In genomic region chr12:120265483-120266179, GRCh38 we compare ENCODE assay signal across 8 cellular contexts. TPM values are rescaled to one million over a fixed set of nuclear protein-coding genes. Genes with fewer than 3 reads are reported as not detected.
DNase-seq lines count a peak whose midpoint lies in the region; ATAC-seq, FAIRE-seq and TF ChIP-seq lines count a peak whose summit lies in the region.

Gene PXN (minus strand): TSS chr12:120265730. CDS start chr12:120265629, 101 bp downstream.

- H3K27me3 ChIP-seq in HepG2 (ENCODE audit: control insufficient read depth in 1 of 2, insufficient read depth in 2 of 2, low read length in 2 of 2), result no peaks in the 10 kb centered on the region

- peak within 1 kb of the TSS; percentile 76 to 97 (median 88) for H3K4me3 ChIP-seq in HepG2 (replicated peaks in 1 of 3; ENCODE audit: insufficient read depth in 1 of 3, low read depth in 2 of 3, low read length in 3 of 3)

- peak within 1 kb of the TSS; percentile 53 for H3K27ac ChIP-seq in HepG2 (ENCODE audit: extremely low read length, insufficient read depth, low read length)

- no peaks in the 10 kb centered on the region; a peak in 2 of 5 replicates for H3K36me3 ChIP-seq in HepG2 (replicated peaks in 1 of 2; ENCODE audit: control insufficient read depth in 1 of 2, insufficient read depth in 2 of 2, low read length in 2 of 2)

- no peak for FAIRE-seq in HepG2 (lab: Jason Lieb, UNC)

- peaks cover 38% of the 10 kb centered on the region for H3K79me2 ChIP-seq in HepG2 (ENCODE audit: insufficient read depth, low read length)

- POLR2A ChIA-PET in HepG2 (lab: Yijun Ruan, JAX), result interaction anchor here (0.9 to 13.4 kb wide), 10 partner anchors 8 to 69 kb away, joined by 3 to 265 read pairs (median 5); partner anchors contain the start of genes RNU4-1, RNU4-2, RPLP0 and SIRT4

- peaks cover 71% of the 10 kb centered on the region for H3K4me1 ChIP-seq in HepG2 (ENCODE audit: insufficient read depth, low read length)

- TF ChIP-seq CTCF in HepG2 (CRISPR knock-in tag; IDR thresholded peaks at IDR 0.05), result peak; percentile 85

- peak within 1 kb of the TSS; percentile 85 for H3K4me2 ChIP-seq in HepG2 (ENCODE audit: low read depth, low read length)

- TF ChIP-seq POLR2A in HepG2 (IDR thresholded peaks at IDR 0.05; ENCODE audit: insufficient read depth in 1 of 2, low read depth in 2 of 2, low read length in 2 of 2), result peak; percentile 41 to 66; a peak in 3 of 4 replicates

- no peaks in the 10 kb centered on the region for H3K9me3 ChIP-seq in HepG2 (ENCODE audit: low read length)

- in situ Hi-C loops in HepG2 (cut with HindIII; ENCODE audit: extremely low pct_ligation_motif_present, low pct_unique_long_range_greater_than_20kb), result loop anchor here (5.0 to 10.0 kb wide), 2 partner anchors 33 to 51 kb away; no protein-coding TSS in a partner anchor

- WGBS in HepG2 (ENCODE audit: low lambda C conversion rate), result 0% methylated on average over 5 of the region's 79 CpGs

- H3K9ac ChIP-seq in HepG2 (ENCODE audit: insufficient read depth, low read depth, low read length), result peak within 1 kb of the TSS; percentile 84

- TF ChIP-seq EP300 in HepG2 (IDR thresholded peaks at IDR 0.05; ENCODE audit: low read depth in 2 of 2, low read length in 2 of 2), result peak in 1 of 2 experiments; percentile 41; a peak in 1 of 4 replicates
- TF ChIP-seq EP300 in HepG2 (CRISPR knock-in tag; IDR thresholded peaks at IDR 0.05; ENCODE audit: borderline replicate concordance), result no peak; the same call in 1 of the 2 replicates

- peak; percentile 69 for DNase-seq in NCI-H1436 (lab: John Stamatoyannopoulos, UW)
- DNase-seq in NCI-H1436 treated with DMSO at 0.1 percent for 48 hours (lab: John Stamatoyannopoulos, UW), result no peak
- DNase-seq in NCI-H460 (ENCODE audit: extremely low read depth, low read depth), result peak; percentile 76
- DNase-seq in activated CD4-positive, alpha-beta T cell treated with anti-CD3 and anti-CD28 coated beads, Interleukin-2, amount 50 U/mL, for 1 hour, result peak; percentile 92
- peak; percentile 66 for DNase-seq in dedifferentiated amniotic fluid mesenchymal stem cell (ENCODE audit: extremely low spot score)
- peak; percentile 73 for DNase-seq in HepG2 (ENCODE audit: low spot score)
- DNase-seq in stimulated activated CD4-positive, alpha-beta T cell treated with anti-CD3 and anti-CD28 coated beads, Interleukin-4, amount 100 ng/mL, for 1 hour, result peak; percentile 90

- BruUV-seq in HepG2 (replicated peaks; lab: Mats Ljungman, UMichigan), result no TSS peak

- peak within 1 kb of the TSS; percentile 31 for H2AFZ ChIP-seq in HepG2 (ENCODE audit: low read length)

- peaks cover 3% of the 10 kb centered on the region; the same call in 1 of the 2 replicates for H4K20me1 ChIP-seq in HepG2 (ENCODE audit: insufficient read depth, low read length)

- ATAC-seq in HG03095 (IDR thresholded peaks at IDR 0.05; ENCODE audit: unreplicated experiment) (peak; percentile 73), HepG2 (peak; percentile 80)

- peak; percentile 91 for TF ChIP-seq RAD21 in HepG2 (CRISPR knock-in tag; IDR thresholded peaks at IDR 0.05)

- intact Hi-C loops in HepG2 (cut with micrococcal nuclease; ENCODE audit: unreplicated experiment), result loop anchor here (1.0 kb wide), 1 partner anchor 37 kb away; no protein-coding TSS in a partner anchor

- CTCF ChIA-PET in HepG2 (lab: Yijun Ruan, JAX; ENCODE audit: low intra/inter-chr PET ratio, low total read pairs), result interaction anchor here (1.9 to 4.0 kb wide), 2 partner anchors 31 to 37 kb away, joined by 20 to 51 read pairs; no protein-coding TSS in a partner anchor

TF ChIP-seq in HepG2, 621 proteins besides CTCF, POLR2A, EP300 and RAD21 (continues in another document):
- TF ChIP-seq HOXA5 (CRISPR knock-in tag; IDR thresholded peaks at IDR 0.05) (peak; percentile 78; the same call in 1 of the 2 replicates), PCBP2 (optimal IDR thresholded peaks at IDR 0.05; ENCODE audit: low read depth, low read length, poor library complexity, severe bottlenecking) (no peak), ZSCAN9 (CRISPR knock-in tag; IDR thresholded peaks at IDR 0.05; ENCODE audit: borderline replicate concordance) (no peak; the same call in 1 of the 2 replicates), SATB2 (CRISPR knock-in tag; IDR thresholded peaks at IDR 0.05) (no peak), PRDM10 (CRISPR knock-in tag; IDR thresholded peaks at IDR 0.05; ENCODE audit: low read depth) (no peak; the same call in 1 of the 2 replicates), ZNF781 (CRISPR knock-in tag; IDR thresholded peaks at IDR 0.05; ENCODE audit: borderline replicate concordance, not compliant biosample characterization) (no peak), MIER3 (CRISPR knock-in tag; IDR thresholded peaks at IDR 0.05; ENCODE audit: borderline replicate concordance) (no peak), SNAI1 (CRISPR knock-in tag; IDR thresholded peaks at IDR 0.05; ENCODE audit: borderline replicate concordance) (no peak), MXD1 (CRISPR knock-in tag; IDR thresholded peaks at IDR 0.05) (no peak), SOX6 (IDR thresholded peaks at IDR 0.05) (no peak), SOX6 (CRISPR knock-in tag; IDR thresholded peaks at IDR 0.05) (peak; percentile 68), SNRNP70 (IDR thresholded peaks at IDR 0.05; ENCODE audit: low read depth, low read length) (no peak), ZNF431 (CRISPR knock-in tag; IDR thresholded peaks at IDR 0.05; ENCODE audit: borderline replicate concordance, low read depth) (no peak), DRAP1 (CRISPR knock-in tag; IDR thresholded peaks at IDR 0.05) (no peak), GTF3A (CRISPR knock-in tag; conservative IDR thresholded peaks at IDR 0.05) (no peak), ZNF331 (CRISPR knock-in tag; IDR thresholded peaks at IDR 0.05) (0 out of 2 replicates have a peak, but pooled peaks have one; percentile 9), NFYC (CRISPR knock-in tag; IDR thresholded peaks at IDR 0.05) (no peak; the same call in 1 of the 2 replicates), NCOA1 (CRISPR knock-in tag; IDR thresholded peaks at IDR 0.05) (no peak)

RNA-seq across cellular contexts. Expression of gene PXN, which starts in this region (rescaled TPM):
- total RNA-seq in NCI-H460 (2014; rRNA removed; shearing (Covaris generic)), result 40.1 and 46.9 TPM in 2 replicates
- polyA plus RNA-seq in NCI-H460 (2014; cell fraction: nucleus; rRNA removed), result 31.3 and 36.8 TPM in 2 replicates
- 13.6 and 14.2 TPM in 2 replicates for total RNA-seq in HepG2 (2016; rRNA removed; fragmentation: Illumina TruSeq; extraction: Trizol)
- 2.8 and 2.9 TPM in 2 replicates for total RNA-seq in HepG2 (2016; cell fraction: cytosol; rRNA removed; fragmentation: Illumina TruSeq; extraction: Trizol; ENCODE audit: low read depth)
- 10.2 and 11.3 TPM in 2 replicates for total RNA-seq in HepG2 (2016; cell fraction: insoluble cytoplasmic fraction; rRNA removed; fragmentation: Illumina TruSeq; extraction: Trizol)
- total RNA-seq in HepG2 (2016; cell fraction: membrane; rRNA removed; fragmentation: Illumina TruSeq; extraction: Trizol), result 10.5 and 13.4 TPM in 2 replicates
- 10.6 and 14.0 TPM in 2 replicates for total RNA-seq in HepG2 (2016; cell fraction: nucleus; rRNA removed; fragmentation: Illumina TruSeq; extraction: Trizol)
- polyA plus RNA-seq in HepG2 (2011; rRNA removed), result 13.9 and 14.2 TPM in 2 replicates
- polyA plus RNA-seq in HepG2 (2011; cell fraction: cytosol; rRNA removed), result 5.8 and 6.3 TPM in 2 replicates
- 34.5 and 43.7 TPM in 2 replicates for polyA plus RNA-seq in HepG2 (2011; cell fraction: nucleus; rRNA removed)
- polyA plus RNA-seq in HepG2 (2012), result 18.0 and 21.4 TPM in 2 replicates
- polyA plus RNA-seq in HepG2 (2016; cell fraction: cytosol; fragmentation: Illumina TruSeq; extraction: Trizol; ENCODE audit: low read depth), result 3.3 and 3.4 TPM in 2 replicates
- 20.0 and 28.0 TPM in 2 replicates for polyA plus RNA-seq in HepG2 (2016; cell fraction: insoluble cytoplasmic fraction; fragmentation: Illumina TruSeq; extraction: Trizol; ENCODE audit: low read depth)
- 14.1 and 14.2 TPM in 2 replicates for polyA plus RNA-seq in HepG2 (2016; cell fraction: membrane; fragmentation: Illumina TruSeq; extraction: Trizol; ENCODE audit: low read depth)
- polyA plus RNA-seq in HepG2 (2016; cell fraction: nucleus; fragmentation: Illumina TruSeq; extraction: Trizol; ENCODE audit: insufficient read depth, low read depth), result 43.9 and 49.3 TPM in 2 replicates
- 26.4 and 40.4 TPM in 2 replicates for polyA minus RNA-seq in HepG2 (2011; rRNA and poly(A)+ RNA removed; ENCODE audit: low replicate concordance)
- 6.4 and 8.2 TPM in 2 replicates for polyA minus RNA-seq in HepG2 (2011; cell fraction: cytosol; rRNA and poly(A)+ RNA removed)
- polyA minus RNA-seq in HepG2 (2011; cell fraction: nucleus; rRNA and poly(A)+ RNA removed), result 10.3 and 10.7 TPM in 2 replicates
